In the genomic region with DNA sequence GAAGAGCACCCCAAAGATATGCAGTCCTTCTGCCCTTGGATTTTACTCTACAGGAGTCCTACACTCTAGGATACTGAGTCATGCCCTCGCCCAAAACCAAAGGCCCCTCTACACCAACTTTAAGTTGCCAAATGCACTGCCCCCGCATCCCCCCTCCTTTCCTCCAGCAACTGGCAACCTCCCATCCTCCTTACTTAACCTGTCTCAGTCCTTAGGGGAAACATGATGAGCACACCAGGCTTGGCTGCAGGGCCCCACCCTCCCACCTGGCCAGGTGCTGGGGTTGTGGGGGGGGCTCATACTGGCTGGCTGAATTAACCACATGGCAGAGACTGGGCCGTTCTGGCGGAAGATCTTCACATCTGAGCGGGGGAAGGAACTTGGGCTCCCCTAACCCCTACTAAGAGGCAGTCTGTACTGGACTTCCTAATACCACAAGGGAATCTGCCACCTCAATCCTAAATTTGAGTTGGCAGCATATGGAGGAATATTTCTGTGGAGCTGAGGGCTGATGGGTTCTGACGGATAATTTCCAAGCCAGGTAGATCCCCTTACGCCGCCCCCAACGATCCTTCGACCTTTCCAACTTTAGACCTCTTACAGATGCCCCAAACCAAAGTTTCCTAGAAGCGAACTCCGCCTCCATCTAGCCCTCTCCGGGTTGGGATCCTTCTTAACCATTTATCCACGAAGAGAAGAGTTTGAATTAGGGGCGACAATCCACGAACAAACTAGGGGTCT, we compare ENCODE assay signal across 6 cellular contexts. TPM values are rescaled to one million over a fixed set of nuclear protein-coding genes. Genes with fewer than 3 reads are reported as not detected.
DNase-seq lines count a peak whose midpoint lies in the region; ATAC-seq and TF ChIP-seq lines count a peak whose summit lies in the region.

No MANE protein-coding gene starts in this region.

- H3K36me3 ChIP-seq in ovary: no peaks in the 10 kb centered on the region

- no peak for TF ChIP-seq POLR2A in ovary (IDR thresholded peaks at IDR 0.05)

- in situ Hi-C loops in Caki2 (cut with HindIII; ENCODE audit: low pct_unique_long_range_greater_than_20kb, low sequenced_read_pairs): no loop called here

- peak; percentile 31 for DNase-seq in Caki2 (ENCODE audit: low read depth)
- peak; percentile 49 for DNase-seq in NCI-H510A (lab: John Stamatoyannopoulos, UW)
- no peak for DNase-seq in choroid plexus epithelial cell (ENCODE audit: low read depth)
- peak in 4 of 5 donors; percentile 59 to 70 (median 64) for DNase-seq in ovary
- no peak for DNase-seq in DMS114 treated with DMSO at 0.1 percent for 48 hours (lab: John Stamatoyannopoulos, UW; ENCODE audit: unreplicated experiment)

- peak overlapping the region; percentile 93 to 96 for H3K27ac ChIP-seq in ovary

- intact Hi-C loops in ovary (cut with DNase I): no loop called here

- no peak for TF ChIP-seq CTCF in choroid plexus epithelial cell (conservative IDR thresholded peaks at IDR 0.05; ENCODE audit: low read depth, low read length)
- TF ChIP-seq CTCF in ovary (IDR thresholded peaks at IDR 0.05): no peak

- no peak for ATAC-seq in GM19455 (IDR thresholded peaks at IDR 0.05; ENCODE audit: unreplicated experiment)

- H3K4me3 ChIP-seq in choroid plexus epithelial cell (ENCODE audit: low read depth, low read length): peak overlapping the region; percentile 95
- peak overlapping the region; percentile 66 for H3K4me3 ChIP-seq in ovary

- peaks cover 26% of the 10 kb centered on the region for H3K4me1 ChIP-seq in ovary (ENCODE audit: insufficient read depth)

- no peaks in the 10 kb centered on the region for H3K27me3 ChIP-seq in ovary

- 0% methylated on average over 16 of the region's 16 CpGs for WGBS in ovary, 3 donors

- H3K9me3 ChIP-seq in ovary: no peaks in the 10 kb centered on the region

- no peak for TF ChIP-seq EP300 in ovary (IDR thresholded peaks at IDR 0.05)

RNA-seq across cellular contexts. Expression of a gene that starts 1.1 kb away (rescaled TPM):
- 463 and 550 TPM in 2 replicates for total RNA-seq in Caki2 (2014; rRNA removed; shearing (Covaris generic); ENCODE audit: low replicate concordance)
- total RNA-seq in ovary: 100 to 1,000 TPM in 6 of 7 donors, 10 to 100 TPM in 1; 81.1 to 175 (median 146) TPM
- polyA plus RNA-seq in ovary: 100 to 1,000 TPM; 104 to 184 TPM

RNA-seq across cellular contexts. Expression of a gene that starts 9.5 kb away (rescaled TPM):
- total RNA-seq in Caki2 (2014; rRNA removed; shearing (Covaris generic); ENCODE audit: low replicate concordance): 181 and 194 TPM in 2 replicates
- 10 to 100 TPM; 23.1 to 83.3 (median 61.8) TPM for total RNA-seq in ovary
- polyA plus RNA-seq in ovary: 100 to 1,000 TPM in 1 of 2 donors, 10 to 100 TPM in 1; 71.3 to 173 TPM

RNA-seq across cellular contexts. Expression of a gene that starts 17.0 kb away (rescaled TPM):
- 29.4 and 50.9 TPM in 2 replicates for total RNA-seq in Caki2 (2014; rRNA removed; shearing (Covaris generic); ENCODE audit: low replicate concordance)
- 10 to 100 TPM; 24.7 to 65.2 (median 50.9) TPM for total RNA-seq in ovary
- 10 to 100 TPM; 38.6 to 72.5 TPM for polyA plus RNA-seq in ovary

RNA-seq across cellular contexts. Expression of a gene that starts 21.8 kb away (rescaled TPM):
- total RNA-seq in Caki2 (2014; rRNA removed; shearing (Covaris generic); ENCODE audit: low replicate concordance): 9.6 and 19.6 TPM in 2 replicates
- 10 to 100 TPM; 11.7 to 33.8 (median 26.1) TPM for total RNA-seq in ovary
- 10 to 100 TPM; 13.6 to 58.7 TPM for polyA plus RNA-seq in ovary

RNA-seq across cellular contexts. Expression of a gene that starts 22.1 kb away (rescaled TPM):
- 34.4 and 34.6 TPM in 2 replicates for total RNA-seq in Caki2 (2014; rRNA removed; shearing (Covaris generic); ENCODE audit: low replicate concordance)
- 10 to 100 TPM; 22.4 to 39.6 (median 33.2) TPM for total RNA-seq in ovary
- 10 to 100 TPM; 18.1 to 33.2 TPM for polyA plus RNA-seq in ovary

Comparison
In these comparisons a context has a peak if more than half of its experiments do, and no peak if none do; other contexts are left out.
1. DNase-seq: peak in Caki2 (single experiment), NCI-H510A (single experiment) and ovary (4 of 5); none in choroid plexus epithelial cell (single experiment) and DMS114 treated with DMSO at 0.1 percent for 48 hours (single experiment).